Comparison of ENCODE assay signal across 18 cellular contexts in the genomic region with DNA sequence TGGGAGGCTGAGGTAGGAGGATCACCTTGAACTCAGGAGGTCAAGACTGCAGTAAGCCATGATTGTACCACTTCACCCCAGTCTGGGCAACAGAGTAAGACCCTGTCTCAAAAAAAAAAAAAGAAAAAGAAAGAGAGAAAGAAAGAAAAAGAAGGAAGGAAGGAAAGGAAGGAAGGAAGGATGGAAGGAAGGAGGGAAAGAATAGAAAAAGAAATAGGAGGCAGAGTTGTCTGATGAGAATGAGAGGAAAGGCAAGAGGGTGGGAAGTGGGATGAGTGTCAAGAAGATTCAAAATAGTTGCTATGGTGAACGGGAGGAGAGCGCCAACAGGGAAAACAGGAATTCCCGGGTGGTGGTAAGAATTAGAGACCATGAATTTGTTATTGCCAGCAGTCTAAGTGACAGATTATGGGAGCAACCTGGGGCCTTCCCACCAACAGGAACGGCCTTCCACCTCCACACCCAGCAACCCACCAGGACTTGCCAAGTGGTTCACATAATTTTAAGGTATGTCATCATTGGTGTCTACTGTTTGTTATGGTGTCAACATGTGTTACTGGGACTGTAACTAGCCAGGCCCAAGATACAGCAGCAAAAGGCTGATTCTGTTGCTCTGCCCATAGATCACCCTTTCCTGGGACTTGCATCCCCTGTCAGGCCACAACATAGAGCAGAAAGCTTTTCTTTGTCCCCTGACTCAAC.
"Had no signal": no experiment of that assay in that cellular context is flagged by ENCODE, and none has a peak within 500 bp of the region (broad histone marks: within the 10 kb centered on the region; RNA-seq: fewer than 3 reads in every experiment).

No MANE protein-coding gene starts in this region.

- H3K4me3 Mint-ChIP-seq: activated B cell treated with CpG ODN at 0.5 μM for 24 hours; activated CD8-positive, alpha-beta T cell treated with anti-CD3 and anti-CD28 coated beads for 36 hours; activated T-cell treated with anti-CD3 and anti-CD28 coated beads, Interleukin-2, amount 50 U/mL, for 24 hours; central memory CD8-positive, alpha-beta T cell; neural crest cell had no signal

- H3K9me3 ChIP-seq: heart right ventricle, left lung, psoas muscle, thoracic aorta had no signal

- H3K4me1 ChIP-seq: psoas muscle had no signal

- DNase-seq: activated B cell treated with CpG ODN at 0.5 μM for 24 hours; activated CD4-positive, alpha-beta T cell treated with anti-CD3 and anti-CD28 coated beads for 4 hours; activated CD8-positive, alpha-beta T cell treated with anti-CD3 and anti-CD28 coated beads for 36 hours; activated effector memory CD4-positive, alpha-beta T cell treated with Interleukin-2 at 50 U/mL for 16 hours; activated naive CD4-positive, alpha-beta T cell treated with anti-CD3 and anti-CD28 coated beads, Interleukin-2, amount 50 U/mL, for 16 hours; activated T-cell treated with anti-CD3 and anti-CD28 coated beads, Interleukin-2, amount 50 U/mL, for 24 hours; aorta; heart right ventricle; left lung; psoas muscle; right cardiac atrium; small intestine; stimulated activated CD4-positive, alpha-beta T cell treated with anti-CD3 and anti-CD28 coated beads, Interleukin-4, amount 100 ng/mL, for 1 hour; T-helper 9 cell had no signal

- H3K27me3 ChIP-seq: left lung had no signal

- ATAC-seq: activated CD8-positive, alpha-beta T cell treated with anti-CD3 and anti-CD28 coated beads for 36 hours; left lung; psoas muscle; right cardiac atrium had no signal

- H3K4me3 ChIP-seq: coronary artery, heart right ventricle, left lung, psoas muscle, thoracic aorta had no signal

- H3K27me3 Mint-ChIP-seq: activated T-cell treated with anti-CD3 and anti-CD28 coated beads, Interleukin-2, amount 50 U/mL, for 24 hours had no signal

- H3K27ac Mint-ChIP-seq: activated B cell treated with CpG ODN at 0.5 μM for 24 hours; activated CD8-positive, alpha-beta T cell treated with anti-CD3 and anti-CD28 coated beads for 36 hours; activated T-cell treated with anti-CD3 and anti-CD28 coated beads, Interleukin-2, amount 50 U/mL, for 24 hours had no signal

- H3K36me3 ChIP-seq: heart right ventricle, left lung, thoracic aorta had no signal

- H3K27ac ChIP-seq: coronary artery, heart right ventricle, left lung, psoas muscle, thoracic aorta had no signal
